In the genomic region with DNA sequence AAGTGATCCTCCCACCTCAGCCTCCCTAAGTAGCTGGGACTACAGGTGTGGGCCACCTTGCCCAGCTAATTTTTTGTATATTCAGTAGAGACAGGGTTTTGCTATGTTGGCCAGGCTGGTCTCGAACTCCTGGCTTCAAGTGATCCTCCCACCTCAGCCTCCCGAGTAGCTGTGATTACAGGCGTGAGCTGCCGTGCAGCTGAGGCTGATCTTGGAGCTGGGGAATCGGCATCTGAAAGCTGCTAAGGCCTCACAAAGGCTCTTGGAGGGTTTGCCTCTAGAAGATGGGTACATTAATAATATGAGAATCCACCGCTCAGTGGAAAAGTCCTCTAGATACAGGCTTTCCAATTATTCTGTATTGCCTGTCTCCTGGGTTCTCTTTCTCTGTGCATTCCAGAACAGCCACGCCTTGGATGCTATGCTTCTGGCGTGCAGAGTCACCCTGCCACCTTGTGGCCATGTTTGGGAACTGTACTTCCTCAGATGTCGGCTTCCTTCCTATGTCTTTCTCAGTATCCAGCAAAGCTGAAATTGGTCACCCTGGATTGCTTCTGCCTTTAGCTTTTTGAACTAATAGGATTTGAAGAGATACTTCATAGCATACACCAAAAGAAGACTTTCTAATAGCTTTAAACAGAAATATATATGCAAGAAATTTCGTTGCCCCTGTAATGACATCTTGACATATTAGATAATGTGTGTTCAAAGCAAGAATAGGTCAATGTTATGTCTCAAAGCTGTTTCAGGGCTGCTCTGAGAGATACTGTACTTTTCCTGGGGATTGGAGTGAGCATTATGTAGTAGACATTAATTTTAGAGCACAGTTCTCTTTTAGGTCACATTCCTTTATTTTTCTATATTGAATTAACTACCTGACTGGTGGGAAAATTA, we compare ENCODE assay signal across 1 cellular context.
TF ChIP-seq lines count a peak whose summit lies in the region.

No MANE protein-coding gene starts in this region.

TF ChIP-seq in HepG2, 621 proteins besides CTCF, POLR2A, EP300 and RAD21 (continued from another document and continues in another):
- TF ChIP-seq, protein P1, sequence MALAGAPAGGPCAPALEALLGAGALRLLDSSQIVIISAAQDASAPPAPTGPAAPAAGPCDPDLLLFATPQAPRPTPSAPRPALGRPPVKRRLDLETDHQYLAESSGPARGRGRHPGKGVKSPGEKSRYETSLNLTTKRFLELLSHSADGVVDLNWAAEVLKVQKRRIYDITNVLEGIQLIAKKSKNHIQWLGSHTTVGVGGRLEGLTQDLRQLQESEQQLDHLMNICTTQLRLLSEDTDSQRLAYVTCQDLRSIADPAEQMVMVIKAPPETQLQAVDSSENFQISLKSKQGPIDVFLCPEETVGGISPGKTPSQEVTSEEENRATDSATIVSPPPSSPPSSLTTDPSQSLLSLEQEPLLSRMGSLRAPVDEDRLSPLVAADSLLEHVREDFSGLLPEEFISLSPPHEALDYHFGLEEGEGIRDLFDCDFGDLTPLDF (CRISPR knock-in tag; IDR thresholded peaks at IDR 0.05): no peak
- TF ChIP-seq PATZ1 (CRISPR knock-in tag; IDR thresholded peaks at IDR 0.05) (no peak), ZNF30 (CRISPR knock-in tag; IDR thresholded peaks at IDR 0.05) (no peak), SMAD3 (CRISPR knock-in tag; IDR thresholded peaks at IDR 0.05) (0 out of 2 replicates have a peak, but pooled peaks have one; percentile 25), PREB (CRISPR knock-in tag; IDR thresholded peaks at IDR 0.05) (no peak), CEBPG (CRISPR knock-in tag; IDR thresholded peaks at IDR 0.05) (no peak), TOE1 (CRISPR knock-in tag; IDR thresholded peaks at IDR 0.05) (no peak), KLF12 (CRISPR knock-in tag; IDR thresholded peaks at IDR 0.05; ENCODE audit: borderline replicate concordance) (peak; percentile 69; the same call in 1 of the 2 replicates), MTF1 (CRISPR knock-in tag; IDR thresholded peaks at IDR 0.05) (no peak), ZMAT3 (CRISPR knock-in tag; conservative IDR thresholded peaks at IDR 0.05) (no peak), BCL6 (CRISPR knock-in tag; IDR thresholded peaks at IDR 0.05) (no peak), PAWR (CRISPR knock-in tag; IDR thresholded peaks at IDR 0.05; ENCODE audit: borderline replicate concordance) (no peak), ZFP82 (CRISPR knock-in tag; IDR thresholded peaks at IDR 0.05; ENCODE audit: borderline replicate concordance) (no peak), SYNCRIP (IDR thresholded peaks at IDR 0.05; ENCODE audit: insufficient read depth, low read depth, low read length) (no peak), IKZF4 (CRISPR knock-in tag; IDR thresholded peaks at IDR 0.05; ENCODE audit: borderline replicate concordance, low read depth, not compliant biosample characterization) (no peak), AKAP8 (CRISPR knock-in tag; IDR thresholded peaks at IDR 0.05) (no peak), NFIB (CRISPR knock-in tag; IDR thresholded peaks at IDR 0.05; ENCODE audit: borderline replicate concordance) (no peak), PRPF4 (IDR thresholded peaks at IDR 0.05; ENCODE audit: low read depth, low read length, poor library complexity, severe bottlenecking) (no peak), SP140L (CRISPR knock-in tag; IDR thresholded peaks at IDR 0.05; ENCODE audit: borderline replicate concordance) (no peak), RFX1 (IDR thresholded peaks at IDR 0.05) (no peak), ZSCAN25 (CRISPR knock-in tag; IDR thresholded peaks at IDR 0.05) (no peak), POGZ (CRISPR knock-in tag; IDR thresholded peaks at IDR 0.05) (no peak), ARID3A (IDR thresholded peaks at IDR 0.05; ENCODE audit: low read depth, low read length) (no peak), KDM3A (CRISPR knock-in tag; IDR thresholded peaks at IDR 0.05; ENCODE audit: low read depth) (no peak), ZNF225 (CRISPR knock-in tag; IDR thresholded peaks at IDR 0.05) (no peak), HNF4G (IDR thresholded peaks at IDR 0.05; ENCODE audit: borderline replicate concordance, low read depth, low read length) (no peak), HNF4G (CRISPR knock-in tag; IDR thresholded peaks at IDR 0.05; ENCODE audit: borderline replicate concordance, low read depth) (no peak), TEAD3 (CRISPR knock-in tag; optimal IDR thresholded peaks at IDR 0.05; ENCODE audit: borderline replicate concordance) (peak; percentile 89), HCFC1 (IDR thresholded peaks at IDR 0.05; ENCODE audit: low read depth, low read length) (no peak), CEBPB (IDR thresholded peaks at IDR 0.05; ENCODE audit: borderline replicate concordance, low read depth, low read length) (no peak), ZNF644 (CRISPR knock-in tag; IDR thresholded peaks at IDR 0.05; ENCODE audit: low read depth) (no peak), NCOA2 (CRISPR knock-in tag; IDR thresholded peaks at IDR 0.05) (no peak), ZNF142 (CRISPR knock-in tag; IDR thresholded peaks at IDR 0.05) (no peak), ERF (CRISPR knock-in tag; IDR thresholded peaks at IDR 0.05) (0 out of 2 replicates have a peak, but pooled peaks have one; percentile 37), PHF8 (CRISPR knock-in tag; IDR thresholded peaks at IDR 0.05) (no peak), RCOR2 (CRISPR knock-in tag; IDR thresholded peaks at IDR 0.05) (no peak)
- TF ChIP-seq, protein P2, sequence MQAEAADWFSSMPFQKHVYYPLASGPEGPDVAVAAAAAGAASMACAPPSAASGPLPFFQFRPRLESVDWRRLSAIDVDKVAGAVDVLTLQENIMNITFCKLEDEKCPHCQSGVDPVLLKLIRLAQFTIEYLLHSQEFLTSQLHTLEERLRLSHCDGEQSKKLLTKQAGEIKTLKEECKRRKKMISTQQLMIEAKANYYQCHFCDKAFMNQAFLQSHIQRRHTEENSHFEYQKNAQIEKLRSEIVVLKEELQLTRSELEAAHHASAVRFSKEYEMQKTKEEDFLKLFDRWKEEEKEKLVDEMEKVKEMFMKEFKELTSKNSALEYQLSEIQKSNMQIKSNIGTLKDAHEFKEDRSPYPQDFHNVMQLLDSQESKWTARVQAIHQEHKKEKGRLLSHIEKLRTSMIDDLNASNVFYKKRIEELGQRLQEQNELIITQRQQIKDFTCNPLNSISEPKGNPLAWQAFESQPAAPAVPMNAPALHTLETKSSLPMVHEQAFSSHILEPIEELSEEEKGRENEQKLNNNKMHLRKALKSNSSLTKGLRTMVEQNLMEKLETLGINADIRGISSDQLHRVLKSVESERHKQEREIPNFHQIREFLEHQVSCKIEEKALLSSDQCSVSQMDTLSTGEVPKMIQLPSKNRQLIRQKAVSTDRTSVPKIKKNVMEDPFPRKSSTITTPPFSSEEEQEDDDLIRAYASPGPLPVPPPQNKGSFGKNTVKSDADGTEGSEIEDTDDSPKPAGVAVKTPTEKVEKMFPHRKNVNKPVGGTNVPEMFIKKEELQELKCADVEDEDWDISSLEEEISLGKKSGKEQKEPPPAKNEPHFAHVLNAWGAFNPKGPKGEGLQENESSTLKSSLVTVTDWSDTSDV (CRISPR knock-in tag; IDR thresholded peaks at IDR 0.05): no peak
- TF ChIP-seq, protein P3, sequence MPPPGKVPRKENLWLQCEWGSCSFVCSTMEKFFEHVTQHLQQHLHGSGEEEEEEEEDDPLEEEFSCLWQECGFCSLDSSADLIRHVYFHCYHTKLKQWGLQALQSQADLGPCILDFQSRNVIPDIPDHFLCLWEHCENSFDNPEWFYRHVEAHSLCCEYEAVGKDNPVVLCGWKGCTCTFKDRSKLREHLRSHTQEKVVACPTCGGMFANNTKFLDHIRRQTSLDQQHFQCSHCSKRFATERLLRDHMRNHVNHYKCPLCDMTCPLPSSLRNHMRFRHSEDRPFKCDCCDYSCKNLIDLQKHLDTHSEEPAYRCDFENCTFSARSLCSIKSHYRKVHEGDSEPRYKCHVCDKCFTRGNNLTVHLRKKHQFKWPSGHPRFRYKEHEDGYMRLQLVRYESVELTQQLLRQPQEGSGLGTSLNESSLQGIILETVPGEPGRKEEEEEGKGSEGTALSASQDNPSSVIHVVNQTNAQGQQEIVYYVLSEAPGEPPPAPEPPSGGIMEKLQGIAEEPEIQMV (CRISPR knock-in tag; IDR thresholded peaks at IDR 0.05; ENCODE audit: low read depth): no peak
- TF ChIP-seq, protein P4, sequence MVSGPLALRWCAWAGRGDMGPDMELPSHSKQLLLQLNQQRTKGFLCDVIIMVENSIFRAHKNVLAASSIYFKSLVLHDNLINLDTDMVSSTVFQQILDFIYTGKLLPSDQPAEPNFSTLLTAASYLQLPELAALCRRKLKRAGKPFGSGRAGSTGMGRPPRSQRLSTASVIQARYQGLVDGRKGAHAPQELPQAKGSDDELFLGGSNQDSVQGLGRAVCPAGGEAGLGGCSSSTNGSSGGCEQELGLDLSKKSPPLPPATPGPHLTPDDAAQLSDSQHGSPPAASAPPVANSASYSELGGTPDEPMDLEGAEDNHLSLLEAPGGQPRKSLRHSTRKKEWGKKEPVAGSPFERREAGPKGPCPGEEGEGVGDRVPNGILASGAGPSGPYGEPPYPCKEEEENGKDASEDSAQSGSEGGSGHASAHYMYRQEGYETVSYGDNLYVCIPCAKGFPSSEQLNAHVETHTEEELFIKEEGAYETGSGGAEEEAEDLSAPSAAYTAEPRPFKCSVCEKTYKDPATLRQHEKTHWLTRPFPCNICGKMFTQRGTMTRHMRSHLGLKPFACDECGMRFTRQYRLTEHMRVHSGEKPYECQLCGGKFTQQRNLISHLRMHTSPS (CRISPR knock-in tag; IDR thresholded peaks at IDR 0.05; ENCODE audit: low read depth): no peak
